9 cellular contexts compared by ENCODE assay signal in the genomic region with DNA sequence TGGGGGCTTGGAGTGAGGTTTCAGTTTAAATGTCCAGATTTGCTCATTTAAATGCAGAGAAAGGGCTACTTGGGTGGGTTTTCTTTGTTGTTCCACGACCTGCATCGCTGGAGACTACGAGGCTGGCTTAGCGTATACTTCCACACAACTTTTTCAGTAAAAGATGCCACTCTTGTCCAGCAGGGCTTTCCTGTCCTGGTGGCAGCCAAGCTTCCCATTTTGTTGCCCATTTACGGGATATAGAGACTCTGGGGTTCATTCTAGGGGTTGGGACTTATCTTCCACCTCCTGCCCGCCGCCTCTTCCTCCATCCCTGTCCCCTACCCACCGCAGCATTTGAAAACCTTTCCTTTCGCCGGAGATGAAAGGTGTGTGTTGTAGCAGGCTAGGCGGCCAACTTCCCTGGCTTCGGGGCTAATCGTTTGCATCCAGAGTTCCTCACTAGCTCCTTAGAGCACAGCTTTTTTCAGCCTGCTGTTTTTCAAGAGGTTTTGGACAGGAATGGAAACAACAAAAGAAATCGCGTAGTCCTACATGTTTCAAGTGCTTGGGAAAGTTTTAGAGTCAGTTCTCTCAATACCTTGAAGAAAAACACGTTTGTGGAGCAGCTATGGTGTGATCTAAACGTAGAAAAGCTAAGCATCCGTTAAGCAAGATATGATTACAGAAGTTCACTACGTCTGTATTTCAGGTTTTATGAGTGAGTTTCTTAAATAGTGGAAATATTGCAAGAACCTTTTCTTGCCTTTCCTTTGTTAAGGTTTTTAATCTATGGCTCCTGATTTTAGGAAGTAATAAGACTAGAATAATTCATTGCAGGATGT. TPM values are rescaled to one million over a fixed set of nuclear protein-coding genes. Genes with fewer than 3 reads are reported as not detected.
DNase-seq lines count a peak whose midpoint lies in the region; ATAC-seq and TF ChIP-seq lines count a peak whose summit lies in the region.
"Had no signal": no experiment of that assay in that cellular context is flagged by ENCODE, and none has a peak within 500 bp of the region (broad histone marks: within the 10 kb centered on the region; RNA-seq: fewer than 3 reads in every experiment).

No MANE protein-coding gene starts in this region.

- peak overlapping the region; percentile 4 for H3K27ac Mint-ChIP-seq in osteocyte (ENCODE audit: unreplicated experiment)

- DNase-seq in AG08395 (ENCODE audit: low spot score) (peak; percentile 21), GM12865 (ENCODE audit: low read depth) (peak; percentile 26), SK-N-MC (ENCODE audit: low read depth, low spot score) (no peak), osteocyte (ENCODE audit: extremely low spot score, unreplicated experiment) (no peak), amygdala (lab: John Stamatoyannopoulos, UW) (no peak), SKM-1 treated with dmso at 0.1 percent for 144 hours (lab: John Stamatoyannopoulos, UW; ENCODE audit: unreplicated experiment) (no peak)

- no peaks in the 10 kb centered on the region for H3K36me3 ChIP-seq in SK-N-MC (ENCODE audit: insufficient read depth, low read length)

- peak overlapping the region; percentile 75 for H3K4me3 Mint-ChIP-seq in osteocyte (ENCODE audit: unreplicated experiment)

- peak; percentile 21 for ATAC-seq in HG03135 (IDR thresholded peaks at IDR 0.05; ENCODE audit: unreplicated experiment)
- peak; percentile 10 for ATAC-seq in esophagus mucosa

- H3K27ac ChIP-seq in SK-N-MC: no peak overlapping the region

- H3K27me3 Mint-ChIP-seq in osteocyte (ENCODE audit: unreplicated experiment): peaks cover 36% of the 10 kb centered on the region

- H3K4me3 ChIP-seq in GM12865 (ENCODE audit: low read depth, low read length): peak overlapping the region; percentile 73
- peak overlapping the region; percentile 89 for H3K4me3 ChIP-seq in SK-N-MC

- H3K4me1 Mint-ChIP-seq in osteocyte (ENCODE audit: unreplicated experiment): peaks cover 10% of the 10 kb centered on the region

- no peaks in the 10 kb centered on the region for H3K9me3 Mint-ChIP-seq in osteocyte (ENCODE audit: unreplicated experiment)

- TF ChIP-seq CTCF in GM12865 (IDR thresholded peaks at IDR 0.05; ENCODE audit: insufficient read depth, low read depth, low read length, missing control alignments) (peak; percentile 9), osteocyte (IDR thresholded peaks at IDR 0.05) (peak; percentile 35)

- no peaks in the 10 kb centered on the region for H3K9me3 ChIP-seq in SK-N-MC (ENCODE audit: low read depth, low read length)

- no peaks in the 10 kb centered on the region for H3K36me3 Mint-ChIP-seq in osteocyte (ENCODE audit: unreplicated experiment)

- peak overlapping the region; percentile 71 for H3K9ac ChIP-seq in SK-N-MC (ENCODE audit: insufficient read length)

RNA-seq across cellular contexts. Expression of gene CHRNA5, which starts 0.8 kb away (rescaled TPM):
- total RNA-seq in esophagus mucosa: 4.3 TPM
- total RNA-seq in osteocyte: 0.55 and 1.1 TPM in 2 replicates

RNA-seq across cellular contexts. Expression of gene PSMA4, which starts 25.9 kb away (rescaled TPM):
- total RNA-seq in esophagus mucosa (133 TPM), osteocyte (172 and 183 TPM in 2 replicates)

RNA-seq across cellular contexts. Expression of gene CHRNA3, which starts 54.6 kb away (rescaled TPM):
- total RNA-seq in esophagus mucosa (0.20 TPM), osteocyte (0.29 and 0.38 TPM in 2 replicates)
- total RNA-seq: T-helper 1 cell treated with Interleukin-12 subunit alpha and Interleukin-12 subunit beta and Interleukin-4 antibody, amounts not matched to agents 30 ng/mL and 1 ng/mL, for 36 hours had no signal

RNA-seq across cellular contexts. Expression of gene HYKK, which starts 58.8 kb away (rescaled TPM):
- total RNA-seq in esophagus mucosa: 4.3 TPM
- 3.1 and 3.4 TPM in 2 replicates for total RNA-seq in osteocyte

Comparison
In these comparisons a context has a peak if more than half of its experiments do, and no peak if none do; other contexts are left out.
1. DNase-seq: peak in AG08395 (single experiment) and GM12865 (single experiment); none in SK-N-MC (single experiment), osteocyte (single experiment), amygdala (0 of 56) and SKM-1 treated with dmso at 0.1 percent for 144 hours (single experiment).